ENCODE assay signal across 7 cellular contexts in genomic region chr12:1715459-1715858, GRCh38. TPM values are rescaled to one million over a fixed set of nuclear protein-coding genes. Genes with fewer than 3 reads are reported as not detected.
DNase-seq lines count a peak whose midpoint lies in the region; ATAC-seq and TF ChIP-seq lines count a peak whose summit lies in the region.
"Not testable (repeated sequence)": the region's sequence is repeated elsewhere in the genome, so short reads cannot be mapped to it uniquely, and the experiment has no call there.

No MANE protein-coding gene starts in this region.

- H3K27me3 ChIP-seq in BLaER1 treated with 17β-estradiol and CSF1 and Interleukin-3, amounts not matched to agents 10 nM and 100 nM: not testable (repeated sequence)

- POLR2A ChIA-PET in activated CD8-positive, alpha-beta T cell treated with anti-CD3 and anti-CD28 coated beads for 36 hours (lab: Charles Lee): interaction anchor here (0.6 kb wide), 1 partner anchor 297 kb away, joined by 3 read pairs; no protein-coding TSS in a partner anchor

- H4K20me1 ChIP-seq in BLaER1 treated with 17β-estradiol and CSF1 and Interleukin-3, amounts not matched to agents 10 nM and 100 nM: peaks cover 6 to 100% (median 81%) of the 10 kb centered on the region in 11 experiments; a peak in 19 of 22 replicates

- H3K36me3 Mint-ChIP-seq in T-helper 17 cell (ENCODE audit: low read depth); central memory CD8-positive, alpha-beta T cell (ENCODE audit: insufficient read depth); natural killer cell: not testable (repeated sequence)
- peaks cover 34% of the 10 kb centered on the region for H3K36me3 Mint-ChIP-seq in activated CD8-positive, alpha-beta T cell treated with anti-CD3 and anti-CD28 coated beads for 36 hours (ENCODE audit: low read depth)

- not testable (repeated sequence) for H3K9me3 Mint-ChIP-seq in activated CD8-positive, alpha-beta T cell treated with anti-CD3 and anti-CD28 coated beads for 36 hours; central memory CD8-positive, alpha-beta T cell; natural killer cell

- H3K4me3 ChIP-seq in BLaER1 treated with 17β-estradiol and CSF1 and Interleukin-3, amounts not matched to agents 10 nM and 100 nM: peak overlapping the region in 1 of 10 experiments; percentile 9; a peak in 1 of 20 replicates
- H3K4me3 ChIP-seq in GM12865 (ENCODE audit: low read depth, low read length): not testable (repeated sequence)

- intact Hi-C loops in activated CD8-positive, alpha-beta T cell treated with anti-CD3 and anti-CD28 coated beads for 36 hours (cut with micrococcal nuclease); natural killer cell (cut with micrococcal nuclease): not testable (repeated sequence)

- peaks cover 11 to 30% (median 24%) of the 10 kb centered on the region in 10 experiments; a peak in 19 of 20 replicates for H3K4me1 ChIP-seq in BLaER1 treated with 17β-estradiol and CSF1 and Interleukin-3, amounts not matched to agents 10 nM and 100 nM

- CTCF ChIA-PET in activated CD8-positive, alpha-beta T cell treated with anti-CD3 and anti-CD28 coated beads for 36 hours (lab: Charles Lee): interaction anchor here (1.0 to 1.3 kb wide), 2 partner anchors 11 to 62 kb away, joined by 3 read pairs; no protein-coding TSS in a partner anchor

- peak overlapping the region in 2 of 11 experiments; percentile 14 to 26; a peak in 2 of 22 replicates for H3K27ac ChIP-seq in BLaER1 treated with 17β-estradiol and CSF1 and Interleukin-3, amounts not matched to agents 10 nM and 100 nM

- DNase-seq in GM12865 (ENCODE audit: low read depth) (peak; percentile 15), NCI-H2196 (lab: John Stamatoyannopoulos, UW; ENCODE audit: unreplicated experiment) (peak; percentile 0)
- not testable (repeated sequence) for DNase-seq in T-helper 17 cell; central memory CD8-positive, alpha-beta T cell (ENCODE audit: low spot score in 2 of 2); natural killer cell
- DNase-seq in activated CD8-positive, alpha-beta T cell treated with anti-CD3 and anti-CD28 coated beads for 36 hours: peak; percentile 58

- H3K27ac Mint-ChIP-seq in T-helper 17 cell: peak overlapping the region; percentile 4
- not testable (repeated sequence) for H3K27ac Mint-ChIP-seq in activated CD8-positive, alpha-beta T cell treated with anti-CD3 and anti-CD28 coated beads for 36 hours
- H3K27ac Mint-ChIP-seq in central memory CD8-positive, alpha-beta T cell (ENCODE audit: low read depth): peak overlapping the region; percentile 86
- peak overlapping the region; percentile 76 to 78 for H3K27ac Mint-ChIP-seq in natural killer cell

- peak overlapping the region in 6 of 11 experiments; percentile 19 to 44 (median 31); a peak in 8 of 22 replicates for H3K4me2 ChIP-seq in BLaER1 treated with 17β-estradiol and CSF1 and Interleukin-3, amounts not matched to agents 10 nM and 100 nM

- peaks cover 36 to 68% (median 65%) of the 10 kb centered on the region in 11 experiments for H3K9me3 ChIP-seq in BLaER1 treated with 17β-estradiol and CSF1 and Interleukin-3, amounts not matched to agents 10 nM and 100 nM (replicated peaks in 1 of 11)
- H3K9me3 ChIP-seq in T-helper 17 cell (ENCODE audit: control insufficient read depth, low read length, poor library complexity, severe bottlenecking): not testable (repeated sequence)

- TF ChIP-seq CTCF in GM12865 (IDR thresholded peaks at IDR 0.05; ENCODE audit: insufficient read depth, low read depth, low read length, missing control alignments); activated CD8-positive, alpha-beta T cell treated with anti-CD3 and anti-CD28 coated beads for 36 hours (IDR thresholded peaks at IDR 0.05); natural killer cell (IDR thresholded peaks at IDR 0.05): not testable (repeated sequence)

- H3K27me3 Mint-ChIP-seq in T-helper 17 cell; activated CD8-positive, alpha-beta T cell treated with anti-CD3 and anti-CD28 coated beads for 36 hours; central memory CD8-positive, alpha-beta T cell; natural killer cell (ENCODE audit: low read depth in 2 of 2): not testable (repeated sequence)

- H3K9ac ChIP-seq in BLaER1 treated with 17β-estradiol and CSF1 and Interleukin-3, amounts not matched to agents 10 nM and 100 nM: not testable (repeated sequence)

- not testable (repeated sequence) for ATAC-seq in T-helper 17 cell; activated CD8-positive, alpha-beta T cell treated with anti-CD3 and anti-CD28 coated beads for 36 hours; central memory CD8-positive, alpha-beta T cell (replicated peaks; ENCODE audit: extremely low read depth, poor library complexity, severe bottlenecking); natural killer cell

- peaks cover 27 to 82% (median 63%) of the 10 kb centered on the region in 11 experiments for H3K36me3 ChIP-seq in BLaER1 treated with 17β-estradiol and CSF1 and Interleukin-3, amounts not matched to agents 10 nM and 100 nM

- peaks cover 31% of the 10 kb centered on the region for H3K4me1 Mint-ChIP-seq in T-helper 17 cell
- H3K4me1 Mint-ChIP-seq in activated CD8-positive, alpha-beta T cell treated with anti-CD3 and anti-CD28 coated beads for 36 hours (ENCODE audit: low read depth): peaks cover 43% of the 10 kb centered on the region
- peaks cover 50% of the 10 kb centered on the region for H3K4me1 Mint-ChIP-seq in central memory CD8-positive, alpha-beta T cell
- H3K4me1 Mint-ChIP-seq in natural killer cell: peaks cover 67 to 78% of the 10 kb centered on the region in 2 donors

- not testable (repeated sequence) for H3K4me3 Mint-ChIP-seq in T-helper 17 cell; activated CD8-positive, alpha-beta T cell treated with anti-CD3 and anti-CD28 coated beads for 36 hours; natural killer cell
- H3K4me3 Mint-ChIP-seq in central memory CD8-positive, alpha-beta T cell: peak overlapping the region; percentile 71

RNA-seq across cellular contexts. Expression of gene ADIPOR2, which starts 24.6 kb away (rescaled TPM):
- total RNA-seq in T-helper 17 cell (10 to 100 TPM; 17.1 to 23.5 TPM), natural killer cell (10 to 100 TPM; 38.6 to 48.3 (median 44.0) TPM)
- 10 to 100 TPM; 48.3 to 49.9 TPM for total RNA-seq in activated CD8-positive, alpha-beta T cell treated with anti-CD3 and anti-CD28 coated beads for 36 hours
